32 cellular contexts compared by ENCODE assay signal in the genomic region with DNA sequence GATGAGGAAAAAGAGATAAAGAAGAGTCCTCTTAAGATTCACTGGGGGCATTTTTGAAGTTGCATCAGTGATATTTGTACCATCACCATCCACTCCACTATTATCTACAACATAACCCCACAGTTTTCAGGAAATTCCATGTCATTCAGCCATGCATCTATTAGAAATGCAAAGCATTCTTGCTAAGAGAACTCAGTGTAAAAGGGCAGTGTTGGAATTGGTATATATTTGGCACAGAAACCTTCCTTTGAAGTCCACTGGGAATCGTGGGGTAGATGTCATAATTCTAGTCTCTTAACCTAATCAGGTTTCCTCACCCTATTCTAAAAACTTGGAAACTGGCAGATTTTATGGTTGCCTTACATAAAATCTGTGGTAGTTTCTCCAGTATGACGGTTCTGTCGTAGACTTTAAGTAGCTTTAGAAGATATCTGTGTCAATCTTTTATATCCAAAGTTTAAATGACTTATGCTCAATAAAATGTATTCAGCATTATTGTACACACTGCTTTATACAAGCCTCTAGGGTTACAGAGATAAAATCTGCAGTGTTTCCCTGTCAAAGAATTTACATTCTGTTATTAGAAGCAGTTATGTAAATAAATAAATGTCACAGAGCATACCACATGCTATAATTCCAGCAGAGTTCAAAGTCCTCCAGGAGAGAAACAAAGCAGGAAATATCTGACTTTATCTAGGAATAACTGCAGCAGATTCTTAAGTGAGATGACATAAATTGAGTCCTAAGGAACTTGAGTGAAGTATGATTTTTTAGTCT.
A peak's percentile ranks its signal among the peaks of the same experiment; 100 is the strongest.
DNase-seq lines count a peak whose midpoint lies in the region; ATAC-seq and TF ChIP-seq lines count a peak whose summit lies in the region.
"Had no signal": no experiment of that assay in that cellular context is flagged by ENCODE, and none has a peak within 500 bp of the region (broad histone marks: within the 10 kb centered on the region; RNA-seq: fewer than 3 reads in every experiment).

No MANE protein-coding gene starts in this region.

- H3K9me3 Mint-ChIP-seq in mesothelial cell of epicardium, result no peaks in the 10 kb centered on the region
- H3K9me3 Mint-ChIP-seq in Caco-2 (ENCODE audit: unreplicated experiment), result no peaks in the 10 kb centered on the region
- no peaks in the 10 kb centered on the region for H3K9me3 Mint-ChIP-seq in endodermal cell
- H3K9me3 Mint-ChIP-seq: GM23338 had no signal

- H3K9me3 ChIP-seq in Caco-2 (no peaks in the 10 kb centered on the region), endodermal cell (ENCODE audit: control insufficient read depth, low read length) (no peaks in the 10 kb centered on the region)
- H3K9me3 ChIP-seq: BLaER1, heart left ventricle, SJCRH30, tibial artery had no signal

- H3K4me1 ChIP-seq in Caco-2 (peaks cover 9% of the 10 kb centered on the region; the same call in 1 of the 2 replicates), endodermal cell (ENCODE audit: control insufficient read depth, insufficient read depth, low read length) (no peaks in the 10 kb centered on the region)
- H3K4me1 ChIP-seq: BLaER1, heart left ventricle, SJCRH30 had no signal

- H3K9ac ChIP-seq in endodermal cell (ENCODE audit: extremely low read depth, low read length, poor library complexity, severe bottlenecking), result no peak overlapping the region
- H3K9ac ChIP-seq: BLaER1, KMS-11 had no signal

- H3K27me3 ChIP-seq in Caco-2 (replicated peaks; ENCODE audit: control insufficient read depth, insufficient read depth, low read length), result no peaks in the 10 kb centered on the region
- no peaks in the 10 kb centered on the region for H3K27me3 ChIP-seq in endodermal cell (ENCODE audit: control insufficient read depth, insufficient read depth, low read length, poor library complexity, severe bottlenecking)
- H3K27me3 ChIP-seq: BLaER1, cardiac muscle cell, heart left ventricle, SJCRH30, tibial artery had no signal

- no peaks in the 10 kb centered on the region for H3K36me3 Mint-ChIP-seq in mesothelial cell of epicardium
- H3K36me3 Mint-ChIP-seq in Caco-2 (ENCODE audit: insufficient read depth, unreplicated experiment), result no peaks in the 10 kb centered on the region
- H3K36me3 Mint-ChIP-seq in endodermal cell (ENCODE audit: low read depth), result no peaks in the 10 kb centered on the region
- H3K36me3 Mint-ChIP-seq: activated naive CD4-positive, alpha-beta T cell treated with anti-CD3 and anti-CD28 coated beads, Interleukin-2, amount 50 U/mL, for 72 hours; naive thymus-derived CD4-positive, alpha-beta T cell had no signal

- H3K36me3 ChIP-seq in Caco-2 (ENCODE audit: control insufficient read depth, insufficient read depth, low read length) (no peaks in the 10 kb centered on the region), endodermal cell (ENCODE audit: control insufficient read depth, insufficient read depth, low read length) (no peaks in the 10 kb centered on the region)
- H3K36me3 ChIP-seq: BLaER1, cardiac muscle cell, heart left ventricle, SJCRH30, tibial artery, WERI-Rb-1 had no signal

- H3K27me3 Mint-ChIP-seq in mesothelial cell of epicardium (ENCODE audit: low read depth), result no peaks in the 10 kb centered on the region
- no peaks in the 10 kb centered on the region for H3K27me3 Mint-ChIP-seq in Caco-2 (ENCODE audit: insufficient read depth, unreplicated experiment)
- H3K27me3 Mint-ChIP-seq in endodermal cell (ENCODE audit: insufficient read depth), result no peaks in the 10 kb centered on the region

- no peak for ATAC-seq in GM18873 (IDR thresholded peaks at IDR 0.05; ENCODE audit: low FRiP score, unreplicated experiment)
- ATAC-seq: activated naive CD4-positive, alpha-beta T cell treated with anti-CD3 and anti-CD28 coated beads, Interleukin-2, amount 50 U/mL, for 72 hours; GM23338; heart left ventricle; naive thymus-derived CD4-positive, alpha-beta T cell; right cardiac atrium had no signal

- H3K4me1 Mint-ChIP-seq in mesothelial cell of epicardium, result peaks cover 37% of the 10 kb centered on the region
- no peaks in the 10 kb centered on the region for H3K4me1 Mint-ChIP-seq in Caco-2 (ENCODE audit: low read depth, unreplicated experiment)
- no peaks in the 10 kb centered on the region for H3K4me1 Mint-ChIP-seq in endodermal cell
- H3K4me1 Mint-ChIP-seq: GM23338; naive thymus-derived CD4-positive, alpha-beta T cell had no signal

- H3K4me3 Mint-ChIP-seq in mesothelial cell of epicardium (no peak overlapping the region), Caco-2 (ENCODE audit: unreplicated experiment) (no peak overlapping the region), endodermal cell (no peak overlapping the region)
- H3K4me3 Mint-ChIP-seq: GM23338; naive thymus-derived CD4-positive, alpha-beta T cell had no signal

- no peak overlapping the region for H3K27ac ChIP-seq in endodermal cell (ENCODE audit: low read depth, low read length)
- H3K27ac ChIP-seq: BLaER1, cardiac muscle cell, coronary artery, heart left ventricle, KMS-11, SJCRH30, tibial artery, WERI-Rb-1 had no signal

- CTCF ChIA-PET in Caco-2 (lab: Charles Lee), result no interaction called here

- POLR2A ChIA-PET in Caco-2 (lab: Charles Lee), result no interaction called here

- H3K4me3 ChIP-seq in cardiac fibroblast (replicated peaks in 1 of 2; ENCODE audit: low read depth in 2 of 2, low read length in 2 of 2) (no peak overlapping the region), Caco-2 (ENCODE audit: low read depth, low read length) (no peak overlapping the region), endodermal cell (ENCODE audit: low read length) (no peak overlapping the region)
- H3K4me3 ChIP-seq: BLaER1, cardiac muscle cell, coronary artery, GM23338, heart left ventricle, SJCRH30, tibial artery had no signal

- WGBS in endodermal cell (ENCODE audit: insufficient coverage in 1 of 2, insufficient read length in 1 of 2), 2 experiments, result 93 to 100% methylated on average over 1 to 3 of the region's 3 CpGs

- H3K27ac Mint-ChIP-seq in mesothelial cell of epicardium (peak overlapping the region; percentile 84), Caco-2 (ENCODE audit: unreplicated experiment) (no peak overlapping the region), endodermal cell (no peak overlapping the region)
- H3K27ac Mint-ChIP-seq: activated naive CD4-positive, alpha-beta T cell treated with anti-CD3 and anti-CD28 coated beads, Interleukin-2, amount 50 U/mL, for 72 hours; GM23338; naive thymus-derived CD4-positive, alpha-beta T cell had no signal

- TF ChIP-seq CTCF in cardiac fibroblast (IDR thresholded peaks at IDR 0.05; ENCODE audit: low read depth, low read length) (no peak), mesothelial cell of epicardium (IDR thresholded peaks at IDR 0.05; ENCODE audit: unreplicated experiment) (no peak), Caco-2 (IDR thresholded peaks at IDR 0.05; ENCODE audit: insufficient read depth in 1 of 2, low read depth in 1 of 2, low read length in 1 of 2, severe bottlenecking in 1 of 2, unreplicated experiment in 1 of 2) (no peak), endodermal cell (conservative IDR thresholded peaks at IDR 0.05) (no peak)

- intact Hi-C loops in Caco-2 (cut with micrococcal nuclease; ENCODE audit: unreplicated experiment), result no loop called here

- DNase-seq in EL (peak; percentile 25), LoVo (ENCODE audit: low spot score) (peak; percentile 72), cardiac fibroblast (ENCODE audit: low read depth in 2 of 2) (peak; percentile 33 to 66), mesothelial cell of epicardium (ENCODE audit: low spot score in 2 of 2, unreplicated experiment in 2 of 2) (no peak), NCI-H524 treated with DMSO at 0.1 percent for 48 hours (lab: John Stamatoyannopoulos, UW) (no peak), Caco-2 (no peak), endodermal cell (no peak)
- DNase-seq: activated CD4-positive, alpha-beta T cell treated with anti-CD3 and anti-CD28 coated beads for 48 hours; amygdala; COR-L47; effector memory CD4-positive, alpha-beta T cell; heart left ventricle; kidney; midbrain; naive thymus-derived CD4-positive, alpha-beta T cell; NCI-H1417 treated with DMSO at 0.1 percent for 48 hours; NCI-H2029 treated with DMSO at 0.1 percent for 48 hours; right cardiac atrium; SJCRH30; stimulated activated CD4-positive, alpha-beta T cell treated with anti-CD3 and anti-CD28 coated beads, Interleukin-12 subunit alpha, Interleukin-12 subunit beta, amount 100 ng/mL, for 4 hours; stimulated activated CD4-positive, alpha-beta T cell treated with anti-CD3 and anti-CD28 coated beads, Interleukin-4, amount 100 ng/mL, for 1 hour; SW 1271; T1000; tibial artery; WERI-Rb-1 had no signal

- no TSS peak for BruUV-seq in Caco-2 (replicated peaks; lab: Mats Ljungman, UMichigan)

Comparison
In these comparisons a context has a peak if more than half of its experiments do, and no peak if none do; other contexts are left out.
1. DNase-seq: peak in EL (single experiment), LoVo (single experiment) and cardiac fibroblast (2 of 2); none in mesothelial cell of epicardium (0 of 2), NCI-H524 treated with DMSO at 0.1 percent for 48 hours (single experiment), Caco-2 (0 of 2) and endodermal cell (single experiment).